Comparison of ENCODE assay signal across 23 cellular contexts in the genomic region with DNA sequence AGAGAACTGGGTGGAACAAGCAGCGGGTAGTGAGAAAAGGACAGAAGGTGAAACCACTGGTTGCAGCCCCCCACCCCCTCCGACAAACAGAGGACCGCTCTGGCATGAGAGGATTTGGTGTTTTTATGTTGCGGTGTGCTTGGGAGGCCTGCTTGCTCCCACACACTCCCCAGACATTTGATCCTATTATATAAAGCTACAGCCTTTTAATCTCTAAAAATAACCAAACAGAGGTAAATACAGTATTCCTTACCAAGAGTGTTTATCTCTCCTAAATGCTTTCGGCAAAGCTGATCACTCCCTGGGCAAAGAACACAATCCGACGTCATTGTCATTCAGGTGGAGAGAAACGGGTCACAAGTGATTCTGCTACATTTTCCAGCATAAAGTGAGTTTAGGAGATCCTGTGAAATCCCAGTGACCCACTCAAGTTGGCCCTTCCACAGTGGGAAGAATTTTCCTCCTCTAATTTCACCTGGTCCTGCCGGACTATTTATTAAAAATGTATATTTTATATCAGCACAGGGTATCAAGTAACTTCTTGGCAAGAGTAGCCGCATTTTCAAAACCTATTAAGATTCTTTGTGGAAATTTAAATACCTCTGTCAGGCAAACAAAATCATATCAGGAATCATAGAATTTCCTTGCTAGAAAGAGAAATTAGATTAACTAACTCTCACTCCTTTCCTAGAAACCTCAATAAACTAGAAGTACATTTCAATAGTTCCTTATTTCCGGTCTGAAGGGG. TPM values are rescaled to one million over a fixed set of nuclear protein-coding genes. Genes with fewer than 3 reads are reported as not detected.
A peak's percentile ranks its signal among the peaks of the same experiment; 100 is the strongest.
DNase-seq lines count a peak whose midpoint lies in the region; ATAC-seq and TF ChIP-seq lines count a peak whose summit lies in the region.
"Had no signal": no experiment of that assay in that cellular context is flagged by ENCODE, and none has a peak within 500 bp of the region (broad histone marks: within the 10 kb centered on the region; RNA-seq: fewer than 3 reads in every experiment).

No MANE protein-coding gene starts in this region.

- H3K4me1 ChIP-seq in BLaER1 (peaks cover 22% of the 10 kb centered on the region), fibroblast of lung (ENCODE audit: control insufficient read depth, extremely low read depth, insufficient read depth, low read length) (no peaks in the 10 kb centered on the region), neuron (ENCODE audit: insufficient read depth, low read length) (peaks cover 89% of the 10 kb centered on the region)
- H3K4me1 ChIP-seq: right lobe of liver had no signal

- no peaks in the 10 kb centered on the region for H3K4me1 Mint-ChIP-seq in activated CD8-positive, alpha-beta T cell treated with anti-CD3 and anti-CD28 coated beads, Interleukin-2, amount 10 ng/mL, durations not matched to agents 7 days and 5 days (ENCODE audit: low read depth)
- H3K4me1 Mint-ChIP-seq: activated B cell treated with CpG ODN at 0.5 μM for 24 hours; activated CD4-positive, alpha-beta memory T cell treated with anti-CD3 and anti-CD28 coated beads, Interleukin-2, amount 10 ng/mL, durations not matched to agents 7 days and 5 days; activated naive CD4-positive, alpha-beta T cell treated with anti-CD3 and anti-CD28 coated beads, Interleukin-2, amount 50 U/mL, for 24 hours; CD8-positive, alpha-beta memory T cell; stimulated activated naive CD8-positive, alpha-beta T cell treated with anti-CD3 and anti-CD28 coated beads, Interleukin-15, amount 100 ng/mL, for 72 hours had no signal

- H2AFZ ChIP-seq in fibroblast of lung (ENCODE audit: low read length) (no peak overlapping the region), neuron (ENCODE audit: low read depth, low read length) (no peak overlapping the region)
- H2AFZ ChIP-seq: GM23248 had no signal

- H3K27me3 Mint-ChIP-seq in activated CD8-positive, alpha-beta T cell treated with anti-CD3 and anti-CD28 coated beads, Interleukin-2, amount 10 ng/mL, durations not matched to agents 7 days and 5 days (ENCODE audit: low read depth) = peaks cover 7% of the 10 kb centered on the region
- H3K27me3 Mint-ChIP-seq: activated B cell treated with CpG ODN at 0.5 μM for 24 hours had no signal

- H3K36me3 ChIP-seq in BLaER1 (peaks cover under 1% of the 10 kb centered on the region), WERI-Rb-1 (no peaks in the 10 kb centered on the region), fibroblast of lung (ENCODE audit: control insufficient read depth, insufficient read depth, low read length) (no peaks in the 10 kb centered on the region), neuron (ENCODE audit: insufficient read depth, low read length) (peaks cover 64% of the 10 kb centered on the region)
- H3K36me3 ChIP-seq: MG63, right lobe of liver had no signal

- in situ Hi-C loops in KBM-7 (cut with MboI; ENCODE audit: low pct_unique_long_range_greater_than_20kb, low sequenced_read_pairs) = no loop called here

- TF ChIP-seq CTCF in WERI-Rb-1 (IDR thresholded peaks at IDR 0.05; ENCODE audit: low read depth, low read length) (no peak), fibroblast of lung (conservative IDR thresholded peaks at IDR 0.05 in 1 of 2, IDR thresholded peaks at IDR 0.05 in 1 of 2; ENCODE audit: low read depth in 1 of 2, low read length in 2 of 2) (no peak)

- no peaks in the 10 kb centered on the region for H3K9me3 Mint-ChIP-seq in activated CD8-positive, alpha-beta T cell treated with anti-CD3 and anti-CD28 coated beads, Interleukin-2, amount 10 ng/mL, durations not matched to agents 7 days and 5 days (ENCODE audit: insufficient read depth)
- H3K9me3 Mint-ChIP-seq: activated B cell treated with CpG ODN at 0.5 μM for 24 hours; activated CD4-positive, alpha-beta memory T cell treated with anti-CD3 and anti-CD28 coated beads, Interleukin-2, amount 10 ng/mL, durations not matched to agents 7 days and 5 days; activated naive CD4-positive, alpha-beta T cell treated with anti-CD3 and anti-CD28 coated beads, Interleukin-2, amount 50 U/mL, for 24 hours; activated T-cell treated with anti-CD3 and anti-CD28 coated beads, Interleukin-2, amount 50 U/mL, for 24 hours; CD8-positive, alpha-beta memory T cell; stimulated activated naive CD8-positive, alpha-beta T cell treated with anti-CD3 and anti-CD28 coated beads, Interleukin-15, amount 100 ng/mL, for 72 hours; T-helper 1 cell treated with Interleukin-12 subunit alpha and Interleukin-12 subunit beta and Interleukin-4 antibody, amounts not matched to agents 30 μg/mL and 1 μg/mL, for 36 hours had no signal

- H3K4me3 ChIP-seq in BLaER1 = no peak overlapping the region
- peak overlapping the region; percentile 55 for H3K4me3 ChIP-seq in WERI-Rb-1 (ENCODE audit: low read depth, low read length)
- no peak overlapping the region for H3K4me3 ChIP-seq in fibroblast of lung (replicated peaks in 1 of 4; ENCODE audit: control extremely low read depth in 1 of 4, insufficient read depth in 1 of 4, low read depth in 3 of 4, low read length in 4 of 4)
- peak overlapping the region; percentile 44 for H3K4me3 ChIP-seq in neuron (ENCODE audit: low read length)
- H3K4me3 ChIP-seq: GM23248, MG63, right lobe of liver had no signal

- H3K4me3 Mint-ChIP-seq in activated CD8-positive, alpha-beta T cell treated with anti-CD3 and anti-CD28 coated beads, Interleukin-2, amount 10 ng/mL, durations not matched to agents 7 days and 5 days = no peak overlapping the region
- H3K4me3 Mint-ChIP-seq: activated B cell treated with CpG ODN at 0.5 μM for 24 hours; activated CD4-positive, alpha-beta memory T cell treated with anti-CD3 and anti-CD28 coated beads, Interleukin-2, amount 10 ng/mL, durations not matched to agents 7 days and 5 days; activated naive CD4-positive, alpha-beta T cell treated with anti-CD3 and anti-CD28 coated beads, Interleukin-2, amount 50 U/mL, for 24 hours; activated T-cell treated with anti-CD3 and anti-CD28 coated beads, Interleukin-2, amount 50 U/mL, for 24 hours; CD8-positive, alpha-beta memory T cell; stimulated activated naive CD8-positive, alpha-beta T cell treated with anti-CD3 and anti-CD28 coated beads, Interleukin-15, amount 100 ng/mL, for 72 hours; T-helper 1 cell treated with Interleukin-12 subunit alpha and Interleukin-12 subunit beta and Interleukin-4 antibody, amounts not matched to agents 30 μg/mL and 1 μg/mL, for 36 hours had no signal

- H3K27ac Mint-ChIP-seq in activated CD8-positive, alpha-beta T cell treated with anti-CD3 and anti-CD28 coated beads, Interleukin-2, amount 10 ng/mL, durations not matched to agents 7 days and 5 days = no peak overlapping the region
- H3K27ac Mint-ChIP-seq: activated B cell treated with CpG ODN at 0.5 μM for 24 hours; activated CD4-positive, alpha-beta memory T cell treated with anti-CD3 and anti-CD28 coated beads, Interleukin-2, amount 10 ng/mL, durations not matched to agents 7 days and 5 days; activated naive CD4-positive, alpha-beta T cell treated with anti-CD3 and anti-CD28 coated beads, Interleukin-2, amount 50 U/mL, for 24 hours; activated T-cell treated with anti-CD3 and anti-CD28 coated beads, Interleukin-2, amount 50 U/mL, for 24 hours; CD8-positive, alpha-beta memory T cell; stimulated activated naive CD8-positive, alpha-beta T cell treated with anti-CD3 and anti-CD28 coated beads, Interleukin-15, amount 100 ng/mL, for 72 hours; T-helper 1 cell treated with Interleukin-12 subunit alpha and Interleukin-12 subunit beta and Interleukin-4 antibody, amounts not matched to agents 30 μg/mL and 1 μg/mL, for 36 hours had no signal

- H3K27ac ChIP-seq in BLaER1 (no peak overlapping the region), WERI-Rb-1 (no peak overlapping the region), fibroblast of lung (ENCODE audit: insufficient read depth, low read length) (no peak overlapping the region)
- H3K27ac ChIP-seq: GM23248, right lobe of liver had no signal

- H3K27me3 ChIP-seq in BLaER1 (no peaks in the 10 kb centered on the region), WERI-Rb-1 (ENCODE audit: insufficient read depth, low read depth, severe bottlenecking) (no peaks in the 10 kb centered on the region), fibroblast of lung (ENCODE audit: control insufficient read depth, insufficient read depth, low read length) (peaks cover 2% of the 10 kb centered on the region), neuron (ENCODE audit: insufficient read depth, low read length) (no peaks in the 10 kb centered on the region)
- H3K27me3 ChIP-seq: MG63, right lobe of liver had no signal

- H3K36me3 Mint-ChIP-seq in activated CD8-positive, alpha-beta T cell treated with anti-CD3 and anti-CD28 coated beads, Interleukin-2, amount 10 ng/mL, durations not matched to agents 7 days and 5 days (ENCODE audit: low read depth) = no peaks in the 10 kb centered on the region
- H3K36me3 Mint-ChIP-seq: activated naive CD4-positive, alpha-beta T cell treated with anti-CD3 and anti-CD28 coated beads, Interleukin-2, amount 50 U/mL, for 24 hours; CD8-positive, alpha-beta memory T cell had no signal

- CTCF ChIA-PET in activated CD8-positive, alpha-beta T cell treated with anti-CD3 and anti-CD28 coated beads, Interleukin-2, amount 10 ng/mL, durations not matched to agents 7 days and 5 days (lab: Charles Lee) = no interaction called here

- no peak for ATAC-seq in GM18511 (IDR thresholded peaks at IDR 0.05; ENCODE audit: unreplicated experiment)
- ATAC-seq in activated CD8-positive, alpha-beta T cell treated with anti-CD3 and anti-CD28 coated beads, Interleukin-2, amount 10 ng/mL, durations not matched to agents 7 days and 5 days = no peak
- ATAC-seq: right lobe of liver; stimulated activated naive CD8-positive, alpha-beta T cell treated with anti-CD3 and anti-CD28 coated beads, Interleukin-15, amount 100 ng/mL, for 72 hours had no signal

- no peaks in the 10 kb centered on the region for H3K79me2 ChIP-seq in fibroblast of lung (ENCODE audit: control insufficient read depth, insufficient read depth, low read length)

- DNase-seq in WERI-Rb-1 (peak; percentile 25), fibroblast of lung (ENCODE audit: low read depth in 2 of 2) (no peak), SW480 (ENCODE audit: low spot score) (no peak), KBM-7 (no peak)
- DNase-seq in activated CD8-positive, alpha-beta T cell treated with anti-CD3 and anti-CD28 coated beads, Interleukin-2, amount 10 ng/mL, durations not matched to agents 7 days and 5 days = no peak
- DNase-seq: activated B cell treated with CpG ODN at 0.5 μM for 24 hours; activated CD4-positive, alpha-beta memory T cell treated with anti-CD3 and anti-CD28 coated beads, Interleukin-2, amount 10 ng/mL, durations not matched to agents 7 days and 5 days; activated T-cell treated with anti-CD3 and anti-CD28 coated beads, Interleukin-2, amount 50 U/mL, for 24 hours; CD8-positive, alpha-beta memory T cell; DMS79 treated with DMSO at 0.1 percent for 48 hours; GM23248; IMR-90; MG63; NCI-H1694; NCI-H345; occipital lobe; right lobe of liver; stimulated activated naive CD8-positive, alpha-beta T cell treated with anti-CD3 and anti-CD28 coated beads, Interleukin-15, amount 100 ng/mL, for 72 hours had no signal

- H3K9me3 ChIP-seq in BLaER1 (no peaks in the 10 kb centered on the region), WERI-Rb-1 (ENCODE audit: severe bottlenecking) (no peaks in the 10 kb centered on the region), fibroblast of lung (ENCODE audit: control insufficient read depth, insufficient read depth, low read depth, low read length) (no peaks in the 10 kb centered on the region), neuron (ENCODE audit: low read length) (no peaks in the 10 kb centered on the region)
- H3K9me3 ChIP-seq: MG63, right lobe of liver had no signal

- POLR2A ChIA-PET in activated CD8-positive, alpha-beta T cell treated with anti-CD3 and anti-CD28 coated beads, Interleukin-2, amount 10 ng/mL, durations not matched to agents 7 days and 5 days (lab: Charles Lee) = no interaction called here

- H3K4me2 ChIP-seq in BLaER1 (peak overlapping the region; percentile 43), fibroblast of lung (ENCODE audit: extremely low read depth, insufficient read depth, low read length) (peak overlapping the region; percentile 1)

- no peak overlapping the region for H3K9ac ChIP-seq in BLaER1
- H3K9ac ChIP-seq in fibroblast of lung (ENCODE audit: insufficient read depth, low read length) = no peak overlapping the region

- H4K20me1 ChIP-seq in BLaER1 (peaks cover 20% of the 10 kb centered on the region; the same call in 1 of the 2 replicates), fibroblast of lung (ENCODE audit: control insufficient read depth, extremely low read depth, insufficient read depth, low read length) (no peaks in the 10 kb centered on the region)

RNA-seq across cellular contexts. Expression of gene MN1, which starts 9.9 kb away (rescaled TPM):
- total RNA-seq in fibroblast of lung = 1.0 and 7.4 TPM in 2 replicates
- polyA plus RNA-seq in fibroblast of lung = 2.8 and 11.8 TPM in 2 replicates
- polyA plus RNA-seq in fibroblast of lung (2012) = 3.9 and 9.5 TPM in 2 replicates
- polyA minus RNA-seq in fibroblast of lung (ENCODE audit: low replicate concordance) = 14.0 and 82.2 TPM in 2 replicates
- under 1 TPM; 0.11 to 0.13 TPM for total RNA-seq in activated CD8-positive, alpha-beta T cell treated with anti-CD3 and anti-CD28 coated beads, Interleukin-2, amount 10 ng/mL, durations not matched to agents 7 days and 5 days
- polyA plus RNA-seq: CD8-positive, alpha-beta memory T cell had no signal

Comparison
In these comparisons a context has a peak if more than half of its experiments do, and no peak if none do; other contexts are left out.
1. H3K4me3 ChIP-seq: peak in WERI-Rb-1 (single experiment) and neuron (single experiment); none in BLaER1 (single experiment) and fibroblast of lung (0 of 4).